In genomic region chr4:121138014-121138413, GRCh38 we compare ENCODE assay signal across 15 cellular contexts. TPM values are rescaled to one million over a fixed set of nuclear protein-coding genes. Genes with fewer than 3 reads are reported as not detected.
DNase-seq lines count a peak whose midpoint lies in the region; ATAC-seq lines count a peak whose summit lies in the region.
"Had no signal": no experiment of that assay in that cellular context is flagged by ENCODE, and none has a peak within 500 bp of the region (broad histone marks: within the 10 kb centered on the region; RNA-seq: fewer than 3 reads in every experiment).

No MANE protein-coding gene starts in this region.

- no peaks in the 10 kb centered on the region for H3K27me3 Mint-ChIP-seq in stimulated activated naive B cell treated with anti-CD40 and anti-IgM and Interleukin-4, amounts not matched to agents 10 μg/mL and 1 μg/mL and 100 μg/mL, for 72 hours

- peaks cover 0 to 24% of the 10 kb centered on the region in 2 donors for H3K36me3 Mint-ChIP-seq in activated naive CD4-positive, alpha-beta T cell treated with anti-CD3 and anti-CD28 coated beads, Interleukin-2, amount 50 U/mL, for 72 hours
- no peaks in the 10 kb centered on the region for H3K36me3 Mint-ChIP-seq in stimulated activated naive B cell treated with anti-CD40 and anti-IgM and Interleukin-4, amounts not matched to agents 10 μg/mL and 1 μg/mL and 100 μg/mL, for 72 hours
- H3K36me3 Mint-ChIP-seq: natural killer cell had no signal

- H3K4me3 Mint-ChIP-seq in stimulated activated naive B cell treated with anti-CD40 and anti-IgM and Interleukin-4, amounts not matched to agents 10 μg/mL and 1 μg/mL and 100 μg/mL, for 72 hours, result no peak overlapping the region
- H3K4me3 Mint-ChIP-seq: natural killer cell had no signal

- H3K9me3 Mint-ChIP-seq in activated naive CD4-positive, alpha-beta T cell treated with anti-CD3 and anti-CD28 coated beads, Interleukin-2, amount 50 U/mL, for 72 hours, result no peaks in the 10 kb centered on the region
- H3K9me3 Mint-ChIP-seq in stimulated activated naive B cell treated with anti-CD40 and anti-IgM and Interleukin-4, amounts not matched to agents 10 μg/mL and 1 μg/mL and 100 μg/mL, for 72 hours, result no peaks in the 10 kb centered on the region
- H3K9me3 Mint-ChIP-seq: natural killer cell had no signal

- no peaks in the 10 kb centered on the region for H3K4me1 Mint-ChIP-seq in stimulated activated naive B cell treated with anti-CD40 and anti-IgM and Interleukin-4, amounts not matched to agents 10 μg/mL and 1 μg/mL and 100 μg/mL, for 72 hours

- intact Hi-C loops in cardiac septum (cut with DNase I), result no loop called here

- DNase-seq in activated CD8-positive, alpha-beta memory T cell treated with anti-CD3 and anti-CD28 coated beads for 4 hours (ENCODE audit: low read depth in 2 of 2), result peak; percentile 17 to 34
- no peak for DNase-seq in activated CD8-positive, alpha-beta memory T cell treated with anti-CD3 and anti-CD28 coated beads for 24 hours
- DNase-seq in activated naive CD4-positive, alpha-beta T cell treated with anti-CD3 and anti-CD28 coated beads, Interleukin-2, amount 50 U/mL, for 72 hours (ENCODE audit: low spot score in 2 of 2), result peak in 1 of 2 donors; percentile 50
- DNase-seq in stimulated activated naive B cell treated with anti-CD40 and anti-IgM and Interleukin-4, amounts not matched to agents 10 μg/mL and 1 μg/mL and 100 μg/mL, for 72 hours, result no peak
- DNase-seq in cardiac septum (ENCODE audit: low spot score) (no peak), hippocampal formation (lab: John Stamatoyannopoulos, UW) (no peak)
- DNase-seq: ACHN; central memory CD4-positive, alpha-beta T cell; HCEC 1CT; natural killer cell; NCI-H2029; small intestine; testis had no signal

- peak overlapping the region in 1 of 2 donors; percentile 91 for H3K27ac Mint-ChIP-seq in activated naive CD4-positive, alpha-beta T cell treated with anti-CD3 and anti-CD28 coated beads, Interleukin-2, amount 50 U/mL, for 72 hours
- H3K27ac Mint-ChIP-seq in stimulated activated naive B cell treated with anti-CD40 and anti-IgM and Interleukin-4, amounts not matched to agents 10 μg/mL and 1 μg/mL and 100 μg/mL, for 72 hours, result no peak overlapping the region
- H3K27ac Mint-ChIP-seq: natural killer cell had no signal

- ATAC-seq in HG03439 (IDR thresholded peaks at IDR 0.05; ENCODE audit: unreplicated experiment), result peak; percentile 61
- peak; percentile 89 for ATAC-seq in activated naive CD4-positive, alpha-beta T cell treated with anti-CD3 and anti-CD28 coated beads, Interleukin-2, amount 50 U/mL, for 72 hours
- peak; percentile 52 to 67 for ATAC-seq in stimulated activated naive B cell treated with anti-CD40 and anti-IgM and Interleukin-4, amounts not matched to agents 10 μg/mL and 1 μg/mL and 100 μg/mL, for 72 hours (replicated peaks)
- ATAC-seq in GM19467 (IDR thresholded peaks at IDR 0.05; ENCODE audit: unreplicated experiment), result no peak
- ATAC-seq: natural killer cell had no signal

RNA-seq across cellular contexts. Expression of gene TNIP3, which starts 26.1 kb away (rescaled TPM):
- total RNA-seq in activated naive CD4-positive, alpha-beta T cell treated with anti-CD3 and anti-CD28 coated beads, Interleukin-2, amount 50 U/mL, for 72 hours, result 1 to 10 TPM; 3.2 to 5.4 TPM
- not detected for total RNA-seq in cardiac septum

Comparison
In these comparisons a context has a peak if more than half of its experiments do, and no peak if none do; other contexts are left out.
1. DNase-seq: peak in activated CD8-positive, alpha-beta memory T cell treated with anti-CD3 and anti-CD28 coated beads for 4 hours (2 of 2); none in activated CD8-positive, alpha-beta memory T cell treated with anti-CD3 and anti-CD28 coated beads for 24 hours (single experiment), stimulated activated naive B cell treated with anti-CD40 and anti-IgM and Interleukin-4, amounts not matched to agents 10 μg/mL and 1 μg/mL and 100 μg/mL, for 72 hours (single experiment), cardiac septum (single experiment) and hippocampal formation (0 of 2).